ENCODE assay signal across 1 cellular context in the genomic region with DNA sequence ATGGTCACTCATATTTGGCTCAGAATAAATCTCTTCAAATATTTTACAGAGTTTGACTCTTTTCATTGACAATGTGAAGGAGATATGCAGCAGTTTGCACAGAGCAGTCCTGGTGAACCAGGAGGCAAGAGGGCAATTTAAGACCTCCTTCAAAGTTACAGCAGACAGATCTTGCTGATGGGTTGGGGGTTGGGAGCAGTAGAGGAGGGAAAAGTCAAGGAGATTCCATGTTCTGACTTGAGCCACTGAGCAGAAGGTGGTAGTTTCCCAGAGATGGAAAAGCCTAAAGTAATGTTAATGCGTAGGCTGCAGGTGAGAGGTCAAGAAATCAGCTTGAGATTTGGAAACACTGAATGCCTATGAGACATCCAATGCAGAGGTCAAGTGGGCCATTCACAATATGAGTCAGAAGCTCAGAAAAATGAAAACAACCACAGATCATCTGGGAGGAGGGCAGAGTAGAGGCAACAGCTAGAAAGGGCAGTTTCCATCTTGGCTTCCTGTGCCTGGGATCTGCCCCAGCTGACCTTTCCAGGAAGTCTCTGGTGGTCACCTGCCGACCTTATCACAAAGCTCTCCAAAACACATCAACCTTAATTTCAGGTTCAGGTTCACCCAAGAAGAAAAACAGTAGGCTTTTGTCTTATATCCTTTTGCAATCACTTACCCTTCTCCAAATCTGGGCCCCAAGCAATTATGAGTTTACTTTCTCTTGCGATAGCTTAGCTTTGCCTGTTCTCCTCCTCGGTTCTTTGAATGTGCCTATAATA.
TF ChIP-seq lines count a peak whose summit lies in the region.

No MANE protein-coding gene starts in this region.

TF ChIP-seq in HepG2, 621 proteins besides CTCF, POLR2A, EP300 and RAD21 (continued from another document and continues in another):
- TF ChIP-seq, protein P1, sequence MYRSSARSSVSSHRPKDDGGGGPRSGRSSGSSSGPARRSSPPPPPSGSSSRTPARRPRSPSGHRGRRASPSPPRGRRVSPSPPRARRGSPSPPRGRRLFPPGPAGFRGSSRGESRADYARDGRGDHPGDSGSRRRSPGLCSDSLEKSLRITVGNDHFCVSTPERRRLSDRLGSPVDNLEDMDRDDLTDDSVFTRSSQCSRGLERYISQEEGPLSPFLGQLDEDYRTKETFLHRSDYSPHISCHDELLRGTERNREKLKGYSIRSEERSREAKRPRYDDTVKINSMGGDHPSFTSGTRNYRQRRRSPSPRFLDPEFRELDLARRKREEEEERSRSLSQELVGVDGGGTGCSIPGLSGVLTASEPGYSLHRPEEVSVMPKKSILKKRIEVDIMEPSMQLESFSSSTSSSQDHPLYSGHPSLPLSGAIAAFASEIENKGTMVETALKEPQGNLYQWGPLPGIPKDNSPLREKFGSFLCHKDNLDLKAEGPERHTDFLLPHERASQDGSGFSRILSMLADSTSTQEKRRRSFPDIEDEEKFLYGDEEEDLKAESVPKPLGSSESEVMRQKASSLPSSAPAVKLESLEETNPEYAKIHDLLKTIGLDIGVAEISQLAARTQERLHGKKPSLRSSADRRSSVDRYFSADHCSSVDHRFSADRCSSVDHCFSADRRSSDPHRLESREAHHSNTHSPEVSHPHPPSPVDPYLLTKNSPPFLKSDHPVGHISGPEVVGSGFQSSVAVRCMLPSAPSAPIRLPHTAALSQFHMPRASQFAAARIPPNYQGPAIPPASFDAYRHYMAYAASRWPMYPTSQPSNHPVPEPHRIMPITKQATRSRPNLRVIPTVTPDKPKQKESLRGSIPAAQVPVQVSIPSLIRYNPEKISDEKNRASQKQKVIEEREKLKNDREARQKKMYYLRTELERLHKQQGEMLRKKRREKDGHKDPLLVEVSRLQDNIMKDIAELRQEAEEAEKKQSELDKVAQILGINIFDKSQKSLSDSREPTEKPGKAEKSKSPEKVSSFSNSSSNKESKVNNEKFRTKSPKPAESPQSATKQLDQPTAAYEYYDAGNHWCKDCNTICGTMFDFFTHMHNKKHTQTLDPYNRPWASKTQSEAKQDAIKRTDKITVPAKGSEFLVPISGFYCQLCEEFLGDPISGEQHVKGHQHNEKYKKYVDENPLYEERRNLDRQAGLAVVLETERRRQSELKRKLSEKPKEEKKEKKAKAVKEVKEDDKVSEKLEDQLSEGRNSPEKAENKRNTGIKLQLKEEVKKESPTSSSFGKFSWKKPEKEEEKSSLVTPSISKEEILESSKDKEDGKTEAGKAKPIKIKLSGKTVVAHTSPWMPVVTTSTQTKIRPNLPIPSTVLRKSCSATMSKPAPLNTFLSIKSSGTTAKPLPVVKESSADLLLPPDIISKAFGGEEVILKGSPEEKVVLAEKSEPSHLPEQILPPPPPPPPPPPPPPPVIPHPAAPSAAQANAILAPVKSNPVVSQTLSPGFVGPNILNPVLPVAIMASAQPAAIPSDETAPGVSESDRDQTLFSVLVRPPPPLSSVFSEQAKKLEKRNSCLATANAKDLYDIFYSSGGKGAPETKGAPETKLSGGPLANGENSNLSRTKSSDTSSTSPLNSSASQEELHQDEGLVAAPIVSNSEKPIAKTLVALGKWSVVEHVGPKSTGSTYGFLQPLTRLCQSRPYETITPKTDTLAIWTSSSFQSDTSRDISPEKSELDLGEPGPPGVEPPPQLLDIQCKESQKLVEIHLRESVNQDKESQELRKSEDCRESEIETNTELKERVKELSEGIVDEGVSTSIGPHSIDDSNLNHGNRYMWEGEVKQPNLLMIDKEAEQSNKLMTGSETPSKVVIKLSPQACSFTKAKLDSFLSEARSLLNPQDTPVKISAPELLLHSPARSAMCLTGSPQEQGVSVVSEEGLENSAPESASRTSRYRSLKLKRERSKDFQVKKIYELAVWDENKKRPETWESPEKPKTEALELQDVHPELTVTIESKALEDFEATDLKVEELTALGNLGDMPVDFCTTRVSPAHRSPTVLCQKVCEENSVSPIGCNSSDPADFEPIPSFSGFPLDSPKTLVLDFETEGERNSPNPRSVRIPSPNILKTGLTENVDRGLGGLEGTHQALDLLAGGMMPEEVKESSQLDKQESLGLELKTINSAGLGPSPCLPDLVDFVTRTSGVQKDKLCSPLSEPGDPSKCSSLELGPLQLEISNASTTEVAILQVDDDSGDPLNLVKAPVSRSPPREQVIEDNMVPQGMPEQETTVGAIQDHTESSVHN (CRISPR knock-in tag; IDR thresholded peaks at IDR 0.05): 0 out of 2 replicates have a peak, but pooled peaks have one; percentile 59
- TF ChIP-seq, protein P2, sequence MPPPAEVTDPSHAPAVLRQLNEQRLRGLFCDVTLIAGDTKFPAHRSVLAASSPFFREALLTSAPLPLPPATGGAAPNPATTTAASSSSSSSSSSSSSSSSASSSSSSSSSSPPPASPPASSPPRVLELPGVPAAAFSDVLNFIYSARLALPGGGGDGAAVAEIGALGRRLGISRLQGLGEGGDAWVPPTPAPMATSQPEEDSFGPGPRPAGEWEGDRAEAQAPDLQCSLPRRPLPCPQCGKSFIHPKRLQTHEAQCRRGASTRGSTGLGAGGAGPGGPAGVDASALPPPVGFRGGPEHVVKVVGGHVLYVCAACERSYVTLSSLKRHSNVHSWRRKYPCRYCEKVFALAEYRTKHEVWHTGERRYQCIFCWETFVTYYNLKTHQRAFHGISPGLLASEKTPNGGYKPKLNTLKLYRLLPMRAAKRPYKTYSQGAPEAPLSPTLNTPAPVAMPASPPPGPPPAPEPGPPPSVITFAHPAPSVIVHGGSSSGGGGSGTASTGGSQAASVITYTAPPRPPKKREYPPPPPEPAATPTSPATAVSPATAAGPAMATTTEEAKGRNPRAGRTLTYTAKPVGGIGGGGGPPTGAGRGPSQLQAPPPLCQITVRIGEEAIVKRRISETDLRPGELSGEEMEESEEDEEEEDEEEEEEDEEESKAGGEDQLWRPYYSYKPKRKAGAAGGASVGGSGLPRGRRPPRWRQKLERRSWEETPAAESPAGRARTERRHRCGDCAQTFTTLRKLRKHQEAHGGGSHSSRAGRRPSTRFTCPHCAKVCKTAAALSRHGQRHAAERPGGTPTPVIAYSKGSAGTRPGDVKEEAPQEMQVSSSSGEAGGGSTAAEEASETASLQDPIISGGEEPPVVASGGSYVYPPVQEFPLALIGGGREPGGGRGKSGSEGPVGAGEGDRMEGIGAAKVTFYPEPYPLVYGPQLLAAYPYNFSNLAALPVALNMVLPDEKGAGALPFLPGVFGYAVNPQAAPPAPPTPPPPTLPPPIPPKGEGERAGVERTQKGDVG (CRISPR knock-in tag; IDR thresholded peaks at IDR 0.05; ENCODE audit: borderline replicate concordance): 0 out of 2 replicates have a peak, but pooled peaks have one; percentile 44
- TF ChIP-seq, protein P3, sequence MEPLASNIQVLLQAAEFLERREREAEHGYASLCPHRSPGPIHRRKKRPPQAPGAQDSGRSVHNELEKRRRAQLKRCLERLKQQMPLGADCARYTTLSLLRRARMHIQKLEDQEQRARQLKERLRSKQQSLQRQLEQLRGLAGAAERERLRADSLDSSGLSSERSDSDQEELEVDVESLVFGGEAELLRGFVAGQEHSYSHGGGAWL (CRISPR knock-in tag; IDR thresholded peaks at IDR 0.05): no peak
- TF ChIP-seq YY1 (IDR thresholded peaks at IDR 0.05; ENCODE audit: insufficient read depth, insufficient replicate concordance, low read depth, low read length): peak; percentile 66
- TF ChIP-seq JUN (CRISPR knock-in tag; IDR thresholded peaks at IDR 0.05): peak; percentile 91
- no peak for TF ChIP-seq HMGA1 (CRISPR knock-in tag; conservative IDR thresholded peaks at IDR 0.05)
- TF ChIP-seq YEATS4 (CRISPR knock-in tag; IDR thresholded peaks at IDR 0.05; ENCODE audit: borderline replicate concordance): no peak
- no peak for TF ChIP-seq ZKSCAN5 (CRISPR knock-in tag; IDR thresholded peaks at IDR 0.05)
- TF ChIP-seq, protein P4, sequence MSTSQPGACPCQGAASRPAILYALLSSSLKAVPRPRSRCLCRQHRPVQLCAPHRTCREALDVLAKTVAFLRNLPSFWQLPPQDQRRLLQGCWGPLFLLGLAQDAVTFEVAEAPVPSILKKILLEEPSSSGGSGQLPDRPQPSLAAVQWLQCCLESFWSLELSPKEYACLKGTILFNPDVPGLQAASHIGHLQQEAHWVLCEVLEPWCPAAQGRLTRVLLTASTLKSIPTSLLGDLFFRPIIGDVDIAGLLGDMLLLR (CRISPR knock-in tag; IDR thresholded peaks at IDR 0.05): no peak
- TF ChIP-seq KLF15 (CRISPR knock-in tag; IDR thresholded peaks at IDR 0.05; ENCODE audit: borderline replicate concordance): no peak
- peak; percentile 84 for TF ChIP-seq ERF (CRISPR knock-in tag; IDR thresholded peaks at IDR 0.05)
- no peak for TF ChIP-seq ZNF441 (CRISPR knock-in tag; IDR thresholded peaks at IDR 0.05; ENCODE audit: borderline replicate concordance)
- TF ChIP-seq ZBTB3 (CRISPR knock-in tag; IDR thresholded peaks at IDR 0.05; ENCODE audit: borderline replicate concordance, low read depth): 0 out of 2 replicates have a peak, but pooled peaks have one; percentile 37
- TF ChIP-seq, protein P5, sequence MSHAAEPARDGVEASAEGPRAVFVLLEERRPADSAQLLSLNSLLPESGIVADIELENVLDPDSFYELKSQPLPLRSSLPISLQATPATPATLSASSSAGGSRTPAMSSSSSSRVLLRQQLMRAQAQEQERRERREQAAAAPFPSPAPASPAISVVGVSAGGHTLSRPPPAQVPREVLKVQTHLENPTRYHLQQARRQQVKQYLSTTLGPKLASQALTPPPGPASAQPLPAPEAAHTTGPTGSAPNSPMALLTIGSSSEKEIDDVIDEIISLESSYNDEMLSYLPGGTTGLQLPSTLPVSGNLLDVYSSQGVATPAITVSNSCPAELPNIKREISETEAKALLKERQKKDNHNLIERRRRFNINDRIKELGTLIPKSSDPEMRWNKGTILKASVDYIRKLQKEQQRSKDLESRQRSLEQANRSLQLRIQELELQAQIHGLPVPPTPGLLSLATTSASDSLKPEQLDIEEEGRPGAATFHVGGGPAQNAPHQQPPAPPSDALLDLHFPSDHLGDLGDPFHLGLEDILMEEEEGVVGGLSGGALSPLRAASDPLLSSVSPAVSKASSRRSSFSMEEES (CRISPR knock-in tag; IDR thresholded peaks at IDR 0.05): peak; percentile 97
- TF ChIP-seq DMAP1 (CRISPR knock-in tag; IDR thresholded peaks at IDR 0.05): no peak
- TF ChIP-seq LCORL (IDR thresholded peaks at IDR 0.05): 0 out of 2 replicates have a peak, but pooled peaks have one; percentile 10
- TF ChIP-seq LCORL (CRISPR knock-in tag; IDR thresholded peaks at IDR 0.05): peak; percentile 77
- TF ChIP-seq NFIB (CRISPR knock-in tag; IDR thresholded peaks at IDR 0.05; ENCODE audit: borderline replicate concordance): no peak
- TF ChIP-seq, protein P6, sequence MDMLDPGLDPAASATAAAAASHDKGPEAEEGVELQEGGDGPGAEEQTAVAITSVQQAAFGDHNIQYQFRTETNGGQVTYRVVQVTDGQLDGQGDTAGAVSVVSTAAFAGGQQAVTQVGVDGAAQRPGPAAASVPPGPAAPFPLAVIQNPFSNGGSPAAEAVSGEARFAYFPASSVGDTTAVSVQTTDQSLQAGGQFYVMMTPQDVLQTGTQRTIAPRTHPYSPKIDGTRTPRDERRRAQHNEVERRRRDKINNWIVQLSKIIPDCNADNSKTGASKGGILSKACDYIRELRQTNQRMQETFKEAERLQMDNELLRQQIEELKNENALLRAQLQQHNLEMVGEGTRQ (IDR thresholded peaks at IDR 0.05; ENCODE audit: low read depth, low read length): peak; percentile 30; the same call in 1 of the 2 replicates
- TF ChIP-seq, protein P6 (CRISPR knock-in tag; IDR thresholded peaks at IDR 0.05; ENCODE audit: borderline replicate concordance): no peak
- TF ChIP-seq, protein P7, sequence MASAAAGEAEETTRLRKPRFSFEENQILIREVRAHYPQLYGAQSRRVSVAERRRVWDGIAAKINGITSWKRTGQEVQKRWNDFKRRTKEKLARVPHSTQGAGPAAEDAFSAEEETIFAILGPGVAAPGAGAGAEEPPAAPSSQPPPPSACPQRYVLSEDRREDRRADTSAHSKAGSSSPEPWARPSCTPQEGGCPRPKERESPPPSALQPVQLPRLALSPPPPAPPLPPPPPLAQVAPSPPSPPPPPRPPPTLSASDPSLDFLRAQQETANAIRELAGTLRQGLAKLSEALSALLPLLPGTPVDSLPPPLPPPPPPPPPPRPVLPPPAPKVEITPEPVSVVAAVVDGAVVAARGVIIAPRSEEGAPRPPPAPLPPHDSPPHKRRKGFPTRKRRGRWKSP (CRISPR knock-in tag; IDR thresholded peaks at IDR 0.05): no peak
- 0 out of 2 replicates have a peak, but pooled peaks have one; percentile 22 for TF ChIP-seq ZNF543 (CRISPR knock-in tag; IDR thresholded peaks at IDR 0.05)
- no peak for TF ChIP-seq ZMAT3 (CRISPR knock-in tag; conservative IDR thresholded peaks at IDR 0.05)
- TF ChIP-seq, protein P8, sequence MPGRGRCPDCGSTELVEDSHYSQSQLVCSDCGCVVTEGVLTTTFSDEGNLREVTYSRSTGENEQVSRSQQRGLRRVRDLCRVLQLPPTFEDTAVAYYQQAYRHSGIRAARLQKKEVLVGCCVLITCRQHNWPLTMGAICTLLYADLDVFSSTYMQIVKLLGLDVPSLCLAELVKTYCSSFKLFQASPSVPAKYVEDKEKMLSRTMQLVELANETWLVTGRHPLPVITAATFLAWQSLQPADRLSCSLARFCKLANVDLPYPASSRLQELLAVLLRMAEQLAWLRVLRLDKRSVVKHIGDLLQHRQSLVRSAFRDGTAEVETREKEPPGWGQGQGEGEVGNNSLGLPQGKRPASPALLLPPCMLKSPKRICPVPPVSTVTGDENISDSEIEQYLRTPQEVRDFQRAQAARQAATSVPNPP (CRISPR knock-in tag; IDR thresholded peaks at IDR 0.05): no peak
- TF ChIP-seq MYNN (CRISPR knock-in tag; IDR thresholded peaks at IDR 0.05; ENCODE audit: low read depth): no peak
